ENCODE assay signal across 8 cellular contexts in the genomic region with DNA sequence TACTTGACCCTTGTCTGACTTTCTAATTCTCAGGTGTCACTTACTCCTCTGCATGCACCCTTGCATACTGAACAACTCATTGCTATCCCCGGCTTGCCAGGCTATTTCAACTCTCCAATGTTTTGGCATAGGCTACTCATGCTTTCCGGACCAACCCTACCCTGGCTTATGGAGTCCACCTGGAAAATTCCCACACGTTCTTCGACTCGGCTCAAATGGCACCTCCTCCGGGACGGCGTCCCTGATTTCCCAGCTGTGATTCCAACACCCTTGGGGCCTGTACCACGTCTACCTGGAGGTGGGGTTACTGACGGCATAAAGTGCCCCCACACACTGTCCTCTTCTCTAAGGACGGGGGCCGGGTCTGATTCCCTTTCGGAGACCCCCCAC. TPM values are rescaled to one million over a fixed set of nuclear protein-coding genes. Genes with fewer than 3 reads are reported as not detected.
A peak's percentile ranks its signal among the peaks of the same experiment; 100 is the strongest.
DNase-seq lines count a peak whose midpoint lies in the region; TF ChIP-seq lines count a peak whose summit lies in the region.

No MANE protein-coding gene starts in this region.

- peaks cover 15 to 47% (median 35%) of the 10 kb centered on the region in 4 donors for H3K4me1 ChIP-seq in stomach

- WGBS in stomach, 5 donors = 0 to 1% (median 1%) methylated on average over 5 to 13 of the region's 13 CpGs

- peak; percentile 16 for DNase-seq in activated CD4-positive, alpha-beta T cell treated with anti-CD3 and anti-CD28 coated beads for 48 hours
- no peak for DNase-seq in activated CD4-positive, alpha-beta T cell treated with anti-CD3 and anti-CD28 coated beads, Interleukin-2, amount 50 U/mL, for 1 hour
- DNase-seq in HuH-7.5 (ENCODE audit: low spot score) (peak; percentile 20), astrocyte of the cerebellum (ENCODE audit: low read depth) (no peak), kidney epithelial cell (ENCODE audit: low read depth) (no peak), stomach (no peak), mucosa of gallbladder (ENCODE audit: low spot score) (no peak), DMS79 (lab: John Stamatoyannopoulos, UW) (no peak)

- intact Hi-C loops in stomach (cut with DNase I; ENCODE audit: low total_unique reads) = no loop called here

- no peak for TF ChIP-seq EP300 in stomach (IDR thresholded peaks at IDR 0.05)

- TF ChIP-seq POLR2A in stomach (IDR thresholded peaks at IDR 0.05) = no peak

- TF ChIP-seq CTCF in astrocyte of the cerebellum (IDR thresholded peaks at IDR 0.05; ENCODE audit: low read depth, low read length, missing control alignments) (no peak), kidney epithelial cell (IDR thresholded peaks at IDR 0.05; ENCODE audit: insufficient read depth, low read length, poor library complexity, severe bottlenecking) (no peak), stomach (IDR thresholded peaks at IDR 0.05) (no peak)

- peak overlapping the region; percentile 75 for H3K4me3 ChIP-seq in astrocyte of the cerebellum (ENCODE audit: low read depth, low read length)
- H3K4me3 ChIP-seq in kidney epithelial cell (ENCODE audit: low read depth, low read length) = peak overlapping the region; percentile 95
- peak overlapping the region; percentile 76 to 94 (median 89) for H3K4me3 ChIP-seq in stomach

- H3K27me3 ChIP-seq in kidney epithelial cell (ENCODE audit: control insufficient read depth, insufficient read depth, low read length) = no peaks in the 10 kb centered on the region
- no peaks in the 10 kb centered on the region for H3K27me3 ChIP-seq in stomach

- peak overlapping the region; percentile 86 to 92 (median 91) for H3K27ac ChIP-seq in stomach

- no peaks in the 10 kb centered on the region for H3K36me3 ChIP-seq in kidney epithelial cell (ENCODE audit: control insufficient read depth, insufficient read depth, low read length)
- H3K36me3 ChIP-seq in stomach = peaks cover 0 to 50% (median 35%) of the 10 kb centered on the region in 4 donors

- in situ Hi-C loops in astrocyte of the cerebellum (cut with HindIII; ENCODE audit: low sequenced_read_pairs) = no loop called here

- H3K9me3 ChIP-seq in stomach = no peaks in the 10 kb centered on the region

RNA-seq across cellular contexts. Expression of a gene that starts 0.5 kb away (rescaled TPM):
- total RNA-seq in kidney epithelial cell (6.7 and 7.8 TPM in 2 replicates), stomach (10 to 100 TPM in 3 of 5 donors, 1 to 10 TPM in 2; 4.7 to 21.0 (median 12.1) TPM), mucosa of gallbladder (13.2 TPM)
- polyA plus RNA-seq in stomach = 1 to 10 TPM; 2.7 to 6.6 (median 3.8) TPM

RNA-seq across cellular contexts. Expression of a gene that starts 0.6 kb away (rescaled TPM):
- total RNA-seq in kidney epithelial cell (22.0 and 30.3 TPM in 2 replicates), stomach (10 to 100 TPM; 10.3 to 57.5 (median 27.7) TPM), mucosa of gallbladder (85.6 TPM)
- polyA plus RNA-seq in stomach = 10 to 100 TPM; 14.9 to 24.7 (median 22.9) TPM

Comparison
In these comparisons a context has a peak if more than half of its experiments do, and no peak if none do; other contexts are left out.
1. DNase-seq: peak in activated CD4-positive, alpha-beta T cell treated with anti-CD3 and anti-CD28 coated beads for 48 hours (single experiment) and HuH-7.5 (single experiment); none in activated CD4-positive, alpha-beta T cell treated with anti-CD3 and anti-CD28 coated beads, Interleukin-2, amount 50 U/mL, for 1 hour (single experiment), astrocyte of the cerebellum (single experiment), kidney epithelial cell (single experiment), stomach (single experiment), mucosa of gallbladder (single experiment) and DMS79 (single experiment).
2. Peak in every context shown above with its lines, with median percentiles within 50 percentile points of each other: H3K4me3 ChIP-seq.